Comparison of ENCODE assay signal across 8 cellular contexts in the genomic region with DNA sequence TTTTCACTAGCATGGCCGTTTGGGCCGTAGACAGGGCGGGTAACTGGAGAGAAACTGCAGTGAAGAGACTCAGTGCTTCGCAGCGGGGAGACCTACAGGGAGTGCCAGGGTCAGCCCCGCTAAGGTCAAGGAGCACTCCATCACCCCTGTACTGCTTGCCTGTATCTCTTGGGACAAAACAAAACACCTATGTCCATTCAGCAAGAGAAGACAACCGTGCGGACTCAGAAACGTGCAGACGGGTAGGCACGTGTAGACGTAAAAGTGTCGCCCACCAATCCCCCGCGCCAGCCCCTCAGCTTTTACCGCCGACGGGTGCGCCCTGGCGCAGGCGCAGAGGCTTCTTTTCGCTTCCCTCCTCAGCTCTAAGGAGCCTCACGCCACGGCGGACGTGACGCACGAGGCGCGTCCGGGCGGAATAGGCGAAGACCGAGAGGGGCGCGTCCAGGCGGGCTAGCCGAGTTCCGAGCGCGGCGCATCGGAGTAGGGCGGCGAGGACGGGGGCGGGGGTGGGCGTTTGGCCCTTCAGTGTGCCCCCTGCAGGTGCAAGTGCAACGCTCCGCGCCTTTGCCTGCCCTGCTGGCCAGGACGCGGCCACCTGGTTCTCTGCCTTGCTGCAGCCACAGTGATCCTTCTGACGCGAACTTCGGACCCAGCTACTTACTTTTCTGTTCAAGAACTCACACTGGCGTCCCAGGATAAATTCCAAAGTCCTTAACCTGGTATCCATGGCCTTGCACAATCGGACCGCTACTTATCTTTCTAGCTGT. TPM values are rescaled to one million over a fixed set of nuclear protein-coding genes. Genes with fewer than 3 reads are reported as not detected.
DNase-seq lines count a peak whose midpoint lies in the region; ATAC-seq, FAIRE-seq and TF ChIP-seq lines count a peak whose summit lies in the region.

No MANE protein-coding gene starts in this region.

- peak overlapping the region; percentile 85 for H3K4me3 Mint-ChIP-seq in central memory CD8-positive, alpha-beta T cell

- H3K27ac ChIP-seq in keratinocyte (ENCODE audit: control insufficient read depth, insufficient read depth, low read length) = peak overlapping the region; percentile 80

- H3K36me3 ChIP-seq in keratinocyte (ENCODE audit: control insufficient read depth in 2 of 2, extremely low read depth in 1 of 2, insufficient read depth in 2 of 2, low read length in 2 of 2) = no peaks in the 10 kb centered on the region

- dilution Hi-C loops in keratinocyte (cut with MboI; ENCODE audit: extremely low pct_ligation_motif_present, low sequenced_read_pairs) = no loop called here

- peaks cover 22% of the 10 kb centered on the region for H3K36me3 Mint-ChIP-seq in central memory CD8-positive, alpha-beta T cell (ENCODE audit: insufficient read depth)

- peaks cover 13% of the 10 kb centered on the region for H3K79me2 ChIP-seq in keratinocyte (ENCODE audit: control insufficient read depth, insufficient read depth, low read length)

- peaks cover 8% of the 10 kb centered on the region for H3K4me1 ChIP-seq in keratinocyte (ENCODE audit: control insufficient read depth, extremely low read depth, insufficient read depth, low read length)

- FAIRE-seq in keratinocyte (lab: Jason Lieb, UNC) = no peak

- H3K4me1 Mint-ChIP-seq in central memory CD8-positive, alpha-beta T cell = peaks cover 47% of the 10 kb centered on the region

- no peaks in the 10 kb centered on the region for H3K9me3 Mint-ChIP-seq in central memory CD8-positive, alpha-beta T cell

- peak; percentile 97 for DNase-seq in Ammon's horn (ENCODE audit: low spot score)
- peak; percentile 97 for DNase-seq in NCI-H345 (lab: John Stamatoyannopoulos, UW)
- DNase-seq in activated CD4-positive, CD25-positive, alpha-beta regulatory T cell treated with anti-CD3 and anti-CD28 coated beads, Interleukin-2, amount 50 U/mL, for 16 hours (ENCODE audit: low read depth, low spot score) = peak; percentile 91
- peak; percentile 90 to 91 for DNase-seq in central memory CD8-positive, alpha-beta T cell (ENCODE audit: low spot score in 2 of 2)
- peak; percentile 45 for DNase-seq in keratinocyte (ENCODE audit: low read depth, low spot score)
- peak; percentile 88 to 93 (median 92) for DNase-seq in stimulated activated CD4-positive, alpha-beta T cell treated with anti-CD3 and anti-CD28 coated beads, Interleukin-12 subunit alpha, Interleukin-12 subunit beta, amount 100 ng/mL, for 48 hours (ENCODE audit: low read depth in 2 of 3, low spot score in 1 of 3)

- no peaks in the 10 kb centered on the region for H3K9me1 ChIP-seq in keratinocyte (ENCODE audit: control insufficient read depth, extremely low read depth, insufficient read depth, low read length)

- H3K27me3 Mint-ChIP-seq in central memory CD8-positive, alpha-beta T cell = no peaks in the 10 kb centered on the region

- no peaks in the 10 kb centered on the region for H3K27me3 ChIP-seq in keratinocyte (ENCODE audit: control insufficient read depth, extremely low read depth, insufficient read depth, low read length)

- H3K9ac ChIP-seq in keratinocyte (ENCODE audit: control insufficient read depth, extremely low read depth, insufficient read depth, low read length) = peak overlapping the region; percentile 79

- no peaks in the 10 kb centered on the region for H3K9me3 ChIP-seq in keratinocyte (ENCODE audit: control insufficient read depth, low read depth, low read length)

- H3K27ac Mint-ChIP-seq in central memory CD8-positive, alpha-beta T cell (ENCODE audit: low read depth) = peak overlapping the region; percentile 70

- peak in 2 of 3 experiments; percentile 53 to 64 for TF ChIP-seq CTCF in keratinocyte (optimal IDR thresholded peaks at IDR 0.05 in 1 of 3, IDR thresholded peaks at IDR 0.05 in 1 of 3, conservative IDR thresholded peaks at IDR 0.05 in 1 of 3; ENCODE audit: extremely low read depth in 1 of 3, insufficient read depth in 2 of 3, low read length in 3 of 3)

- peak overlapping the region; percentile 100 for H2AFZ ChIP-seq in keratinocyte (ENCODE audit: control insufficient read depth, low read length)

- H3K4me3 ChIP-seq in keratinocyte (ENCODE audit: control insufficient read depth in 2 of 3, extremely low read depth in 1 of 3, insufficient read depth in 2 of 3, low read depth in 1 of 3, low read length in 3 of 3) = peak overlapping the region; percentile 59 to 99 (median 88)

- ATAC-seq in GM19035 (IDR thresholded peaks at IDR 0.05; ENCODE audit: unreplicated experiment) (peak; percentile 64), HG03342 (IDR thresholded peaks at IDR 0.05; ENCODE audit: unreplicated experiment) (peak; percentile 54)
- peak; percentile 74 for ATAC-seq in central memory CD8-positive, alpha-beta T cell (replicated peaks; ENCODE audit: extremely low read depth, poor library complexity, severe bottlenecking)

- H4K20me1 ChIP-seq in keratinocyte (ENCODE audit: control insufficient read depth, extremely low read depth, insufficient read depth, low read length) = no peaks in the 10 kb centered on the region

- peak overlapping the region; percentile 98 for H3K4me2 ChIP-seq in keratinocyte (ENCODE audit: control insufficient read depth, extremely low read depth, insufficient read depth, low read depth, low read length)

RNA-seq across cellular contexts. Expression of a gene that starts 3.3 kb away (rescaled TPM):
- 16.5 to 21.5 TPM (median 17.2 TPM) in 3 replicates for polyA plus RNA-seq in keratinocyte
- 25.6 TPM for polyA plus RNA-seq in keratinocyte (2011; ENCODE audit: low read depth)
- 7.6 and 19.7 TPM in 2 replicates for polyA plus RNA-seq in keratinocyte (2011; cell fraction: cytosol; rRNA removed)
- polyA plus RNA-seq in keratinocyte (2011; cell fraction: nucleus; rRNA removed) = 33.4 and 40.1 TPM in 2 replicates
- 9.2 and 12.3 TPM in 2 replicates for polyA plus RNA-seq in keratinocyte (2012; ENCODE audit: low replicate concordance)
- 12.7 to 51.7 TPM (median 48.5 TPM) in 3 replicates for polyA minus RNA-seq in keratinocyte
- 17.5 TPM for polyA minus RNA-seq in keratinocyte (2011; cell fraction: cytosol; rRNA and poly(A)+ RNA removed)
- polyA minus RNA-seq in keratinocyte (2011; cell fraction: nucleus; rRNA and poly(A)+ RNA removed) = 22.8 and 52.8 TPM in 2 replicates

Comparison
In these comparisons a context has a peak if more than half of its experiments do, and no peak if none do; other contexts are left out.
1. Peak in every context shown above with its lines: DNase-seq, ATAC-seq, H3K4me3 ChIP-seq and H3K27ac ChIP-seq.
2. DNase-seq: peak in every context shown above with its lines; median percentile 97 in Ammon's horn; 97 in NCI-H345; 92 in stimulated activated CD4-positive, alpha-beta T cell treated with anti-CD3 and anti-CD28 coated beads, Interleukin-12 subunit alpha, Interleukin-12 subunit beta, amount 100 ng/mL, for 48 hours; 91 in activated CD4-positive, CD25-positive, alpha-beta regulatory T cell treated with anti-CD3 and anti-CD28 coated beads, Interleukin-2, amount 50 U/mL, for 16 hours; 90 in central memory CD8-positive, alpha-beta T cell; 45 in keratinocyte.